ENCODE assay signal across 2 cellular contexts in genomic region chr15:43574607-43575006, GRCh38. TPM values are rescaled to one million over a fixed set of nuclear protein-coding genes. Genes with fewer than 3 reads are reported as not detected.
"Had no signal": no experiment of that assay in that cellular context is flagged by ENCODE, and none has a peak within 500 bp of the region (broad histone marks: within the 10 kb centered on the region; RNA-seq: fewer than 3 reads in every experiment).

No MANE protein-coding gene starts in this region.

RNA-seq across cellular contexts. Expression of gene CKMT1B, which starts 19.2 kb away (rescaled TPM):
- total RNA-seq: GM23248, HFFc6 had no signal
- polyA plus RNA-seq: GM23248 had no signal

RNA-seq across cellular contexts. Expression of gene STRC, which starts 44.0 kb away (rescaled TPM):
- total RNA-seq: HFFc6 had no signal
